1 cellular context compared by ENCODE assay signal in the genomic region with DNA sequence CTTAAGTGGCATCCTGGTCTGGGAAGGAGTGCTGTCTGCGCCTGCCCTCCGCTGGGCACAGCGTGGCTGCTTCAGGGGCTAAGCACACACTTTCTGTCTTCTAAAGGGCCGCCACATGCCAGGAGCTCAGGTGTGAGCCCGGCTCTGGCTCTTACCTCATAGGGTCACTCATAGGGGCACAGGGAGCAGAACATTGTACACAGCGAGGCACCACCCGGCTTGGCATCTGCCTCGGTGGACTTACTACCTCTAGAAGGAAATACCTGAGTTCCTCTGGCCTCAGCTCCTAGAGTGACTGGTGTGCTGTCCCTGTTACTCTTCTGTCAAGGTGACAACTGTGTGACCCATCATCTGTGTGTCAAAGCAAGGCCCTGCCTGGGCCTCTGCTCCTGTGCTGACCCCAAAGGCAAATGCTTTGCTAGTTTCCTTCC.
TF ChIP-seq lines count a peak whose summit lies in the region.

No MANE protein-coding gene starts in this region.

TF ChIP-seq in SK-N-SH, 30 proteins besides CTCF, POLR2A, EP300 and RAD21 (continued from another document):
- no peak for TF ChIP-seq EZH2phosphoT487 (IDR thresholded peaks at IDR 0.05; ENCODE audit: borderline replicate concordance, low read depth)
